ENCODE assay signal across 8 cellular contexts in genomic region chr16:28879841-28880588, GRCh38. TPM values are rescaled to one million over a fixed set of nuclear protein-coding genes. Genes with fewer than 3 reads are reported as not detected.
DNase-seq lines count a peak whose midpoint lies in the region; ATAC-seq and TF ChIP-seq lines count a peak whose summit lies in the region.

No MANE protein-coding gene starts in this region.

- H3K4me3 ChIP-seq in choroid plexus epithelial cell (ENCODE audit: low read depth, low read length), result peak overlapping the region; percentile 70

- peak; percentile 91 for ATAC-seq in HG03442 (IDR thresholded peaks at IDR 0.05; ENCODE audit: unreplicated experiment)
- ATAC-seq in activated CD4-positive, alpha-beta T cell treated with anti-CD3 and anti-CD28 coated beads for 36 hours, result peak; percentile 97
- ATAC-seq in left lobe of liver, result peak; percentile 91

- TF ChIP-seq CTCF in choroid plexus epithelial cell (conservative IDR thresholded peaks at IDR 0.05; ENCODE audit: low read depth, low read length), result no peak

- peaks cover 2% of the 10 kb centered on the region for H3K36me3 Mint-ChIP-seq in activated CD4-positive, alpha-beta T cell treated with anti-CD3 and anti-CD28 coated beads for 36 hours (ENCODE audit: low read depth)

- H3K9me3 Mint-ChIP-seq in activated CD4-positive, alpha-beta T cell treated with anti-CD3 and anti-CD28 coated beads for 36 hours (ENCODE audit: low read depth), result no peaks in the 10 kb centered on the region

- H3K27ac Mint-ChIP-seq in activated CD4-positive, alpha-beta T cell treated with anti-CD3 and anti-CD28 coated beads for 36 hours, result peak overlapping the region; percentile 76

- TF ChIP-seq POLR2A in GM19193 (IDR thresholded peaks at IDR 0.05; ENCODE audit: extremely low read depth, insufficient read depth, insufficient read length), result peak; percentile 70

- POLR2A ChIA-PET in activated CD4-positive, alpha-beta T cell treated with anti-CD3 and anti-CD28 coated beads for 36 hours (lab: Charles Lee), result interaction anchor here (1.2 to 1.6 kb wide), 3 partner anchors 16 to 65 kb away, joined by 3 to 5 read pairs (median 4); partner anchors contain the start of gene SH2B1

- peak; percentile 69 to 71 for DNase-seq in AML-193 (lab: John Stamatoyannopoulos, UW)
- peak; percentile 93 for DNase-seq in NCI-H510A (lab: John Stamatoyannopoulos, UW)
- peak; percentile 97 for DNase-seq in activated CD4-positive, alpha-beta T cell treated with anti-CD3 and anti-CD28 coated beads for 36 hours
- DNase-seq in choroid plexus epithelial cell (ENCODE audit: low read depth), result peak; percentile 86
- DNase-seq in left lobe of liver (ENCODE audit: low spot score), result peak; percentile 77
- peak; percentile 75 to 92 (median 84) for DNase-seq in stimulated activated CD4-positive, alpha-beta T cell treated with anti-CD3 and anti-CD28 coated beads, Interleukin-1b, Interleukin-23, amount 100 ng/mL, for 24 hours (ENCODE audit: low read depth in 4 of 4, low spot score in 1 of 4)

- peaks cover 7% of the 10 kb centered on the region for H3K27me3 Mint-ChIP-seq in activated CD4-positive, alpha-beta T cell treated with anti-CD3 and anti-CD28 coated beads for 36 hours

- peak overlapping the region; percentile 85 for H3K4me3 Mint-ChIP-seq in activated CD4-positive, alpha-beta T cell treated with anti-CD3 and anti-CD28 coated beads for 36 hours

- intact Hi-C loops in activated CD4-positive, alpha-beta T cell treated with anti-CD3 and anti-CD28 coated beads for 36 hours (cut with DNase I, micrococcal nuclease), result loop anchor here (1.0 to 5.0 kb wide), 8 partner anchors 17 to 70 kb away; partner anchors contain the start of genes TUFM (in 2 of the 2), ATXN2L (in 1 of the 2), NFATC2IP (in 1 of the 2) and RABEP2 (in 1 of the 2)

- H3K4me1 Mint-ChIP-seq in activated CD4-positive, alpha-beta T cell treated with anti-CD3 and anti-CD28 coated beads for 36 hours, result peaks cover 20% of the 10 kb centered on the region

- CTCF ChIA-PET in activated CD4-positive, alpha-beta T cell treated with anti-CD3 and anti-CD28 coated beads for 36 hours (lab: Charles Lee), result interaction anchor here (0.6 to 3.4 kb wide), 9 partner anchors 10 to 1752 kb away, joined by 3 to 23 read pairs (median 4); partner anchors contain the start of genes SH2B1 and SPNS1

RNA-seq across cellular contexts. Expression of gene ATP2A1, which starts 1.7 kb away (rescaled TPM):
- total RNA-seq in activated CD4-positive, alpha-beta T cell treated with anti-CD3 and anti-CD28 coated beads for 36 hours, result 1 to 10 TPM; 2.8 to 3.4 TPM
- total RNA-seq in left lobe of liver, result 1.4 TPM

RNA-seq across cellular contexts. Expression of gene SH2B1, which starts 16.4 kb away (rescaled TPM):
- total RNA-seq in activated CD4-positive, alpha-beta T cell treated with anti-CD3 and anti-CD28 coated beads for 36 hours, result 10 to 100 TPM; 34.8 to 49.4 TPM
- 30.8 TPM for total RNA-seq in left lobe of liver

RNA-seq across cellular contexts. Expression of gene TUFM, which starts 33.9 kb away (rescaled TPM):
- 100 to 1,000 TPM; 224 to 241 TPM for total RNA-seq in activated CD4-positive, alpha-beta T cell treated with anti-CD3 and anti-CD28 coated beads for 36 hours
- 177 TPM for total RNA-seq in left lobe of liver

RNA-seq across cellular contexts. Expression of gene RABEP2, which starts 45.0 kb away (rescaled TPM):
- total RNA-seq in activated CD4-positive, alpha-beta T cell treated with anti-CD3 and anti-CD28 coated beads for 36 hours, result 10 to 100 TPM in 1 of 2 experiments, 1 to 10 TPM in 1; 8.1 to 12.9 TPM
- 6.8 TPM for total RNA-seq in left lobe of liver

RNA-seq across cellular contexts. Expression of gene CD19, which starts 51.8 kb away (rescaled TPM):
- total RNA-seq in activated CD4-positive, alpha-beta T cell treated with anti-CD3 and anti-CD28 coated beads for 36 hours, result under 1 TPM; 0.74 to 0.80 TPM
- not detected for total RNA-seq in left lobe of liver

Comparison
In these comparisons a context has a peak if more than half of its experiments do, and no peak if none do; other contexts are left out.
1. Peak in every context shown above with its lines: DNase-seq, ATAC-seq and H3K4me3 ChIP-seq.